Comparison of ENCODE assay signal across 10 cellular contexts in the genomic region with DNA sequence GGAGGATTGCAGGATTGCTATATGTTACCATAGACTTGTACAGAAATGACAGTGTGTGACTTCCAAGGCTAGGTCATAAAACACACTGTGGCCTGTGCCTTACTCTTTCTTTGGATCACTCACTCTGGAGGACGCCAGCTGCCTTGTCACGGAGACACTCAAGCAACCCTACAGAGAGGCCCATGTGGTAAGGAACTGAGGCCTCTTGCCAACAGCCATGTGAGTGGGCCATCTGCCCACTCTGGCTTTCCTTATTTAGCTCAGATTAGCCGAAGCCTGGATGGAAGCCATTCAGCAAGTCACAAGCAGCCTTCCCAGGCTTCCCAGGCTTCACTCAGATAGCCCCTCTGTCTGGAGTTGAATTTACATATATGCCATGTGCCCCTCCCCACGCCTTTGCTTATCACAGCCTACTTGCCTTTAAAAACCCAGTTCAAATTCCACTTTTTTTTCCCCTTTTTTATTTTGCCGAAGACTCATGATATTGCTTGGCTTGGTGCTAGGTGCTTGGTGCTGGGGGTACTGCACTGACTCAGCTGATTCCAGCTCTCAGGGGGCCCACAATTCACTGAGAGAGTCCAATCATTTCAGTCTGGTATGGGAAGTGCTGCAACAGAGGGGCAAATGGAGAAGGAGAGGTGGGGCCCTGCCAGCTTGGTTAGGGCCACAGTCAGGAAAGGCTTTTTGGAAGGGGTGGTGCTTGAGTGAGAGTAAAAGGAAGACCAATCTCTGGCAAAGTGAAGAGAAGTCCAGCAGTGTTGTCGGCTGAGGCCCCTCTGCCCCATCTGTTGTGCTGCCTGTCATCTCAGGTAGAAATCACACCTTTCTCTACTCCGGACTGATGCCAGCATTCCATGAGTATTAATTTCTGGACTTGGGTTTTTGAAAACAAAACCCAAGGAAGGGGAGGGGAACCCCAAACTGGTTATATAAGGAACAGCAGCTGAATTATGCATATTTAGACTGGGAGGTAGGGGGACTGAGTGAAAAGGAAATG. TPM values are rescaled to one million over a fixed set of nuclear protein-coding genes. Genes with fewer than 3 reads are reported as not detected.
DNase-seq lines count a peak whose midpoint lies in the region; ATAC-seq and TF ChIP-seq lines count a peak whose summit lies in the region.
"Had no signal": no experiment of that assay in that cellular context is flagged by ENCODE, and none has a peak within 500 bp of the region (broad histone marks: within the 10 kb centered on the region; RNA-seq: fewer than 3 reads in every experiment).

No MANE protein-coding gene starts in this region.

- no peaks in the 10 kb centered on the region for H3K27me3 ChIP-seq in left ventricle myocardium inferior (ENCODE audit: low read depth)
- H3K27me3 ChIP-seq: cardiac muscle cell had no signal

- H3K9me3 ChIP-seq in left ventricle myocardium inferior (replicated peaks), result no peaks in the 10 kb centered on the region

- ATAC-seq in HG03469 (IDR thresholded peaks at IDR 0.05; ENCODE audit: unreplicated experiment) (no peak), HG02970 (IDR thresholded peaks at IDR 0.05; ENCODE audit: low FRiP score, unreplicated experiment) (no peak)

- no peaks in the 10 kb centered on the region for H3K36me3 ChIP-seq in left ventricle myocardium inferior
- H3K36me3 ChIP-seq: cardiac muscle cell had no signal

- DNase-seq in GM04504 (ENCODE audit: low read depth) (peak; percentile 97), amniotic epithelial cell (ENCODE audit: low read depth) (peak; percentile 69), left ventricle myocardium inferior (peak; percentile 86), skeletal muscle cell (ENCODE audit: low read depth) (peak; percentile 86)
- DNase-seq in activated CD8-positive, alpha-beta memory T cell treated with anti-CD3 and anti-CD28 coated beads for 24 hours, result no peak
- DNase-seq in activated CD8-positive, alpha-beta memory T cell treated with anti-CD3 and anti-CD28 coated beads, Interleukin-2, amount 50 U/mL, for 4 hours, result no peak

- TF ChIP-seq CTCF in left ventricle myocardium inferior (IDR thresholded peaks at IDR 0.05; ENCODE audit: borderline replicate concordance), result no peak

- intact Hi-C loops in left ventricle myocardium inferior (cut with micrococcal nuclease), result no loop called here

- peak overlapping the region; percentile 76 for H3K27ac ChIP-seq in left ventricle myocardium inferior (replicated peaks)
- H3K27ac ChIP-seq: cardiac muscle cell, SK-N-MC had no signal

- H3K4me3 ChIP-seq in left ventricle myocardium inferior, result no peak overlapping the region
- no peak overlapping the region for H3K4me3 ChIP-seq in skeletal muscle cell (ENCODE audit: low read depth, low read length)
- H3K4me3 ChIP-seq: cardiac muscle cell, SK-N-MC had no signal

- peaks cover 47% of the 10 kb centered on the region for H3K4me1 ChIP-seq in left ventricle myocardium inferior

RNA-seq across cellular contexts. Expression of gene P4HA3, which starts 14.5 kb away (rescaled TPM):
- 0.16 TPM for total RNA-seq in left ventricle myocardium inferior
- total RNA-seq: cardiac muscle cell had no signal

Comparison
In these comparisons a context has a peak if more than half of its experiments do, and no peak if none do; other contexts are left out.
1. DNase-seq: peak in GM04504 (single experiment), amniotic epithelial cell (single experiment), left ventricle myocardium inferior (single experiment) and skeletal muscle cell (single experiment); none in activated CD8-positive, alpha-beta memory T cell treated with anti-CD3 and anti-CD28 coated beads for 24 hours (single experiment) and activated CD8-positive, alpha-beta memory T cell treated with anti-CD3 and anti-CD28 coated beads, Interleukin-2, amount 50 U/mL, for 4 hours (single experiment).